In genomic region chr1:38344705-38345104, GRCh38 we compare ENCODE assay signal across 19 cellular contexts.
DNase-seq lines count a peak whose midpoint lies in the region; ATAC-seq and TF ChIP-seq lines count a peak whose summit lies in the region.
"Had no signal": no experiment of that assay in that cellular context is flagged by ENCODE, and none has a peak within 500 bp of the region (broad histone marks: within the 10 kb centered on the region; RNA-seq: fewer than 3 reads in every experiment).

No MANE protein-coding gene starts in this region.

- no peak overlapping the region for H3K9ac ChIP-seq in neural progenitor cell
- H3K9ac ChIP-seq: BLaER1 treated with 17β-estradiol and CSF1 and Interleukin-3, amounts not matched to agents 10 nM and 100 nM had no signal

- no peak overlapping the region for H3K27ac ChIP-seq in neural progenitor cell
- H3K27ac ChIP-seq: BLaER1 treated with 17β-estradiol and CSF1 and Interleukin-3, amounts not matched to agents 10 nM and 100 nM; HL-60; PC-9 had no signal

- peaks cover 17% of the 10 kb centered on the region for H3K9me3 Mint-ChIP-seq in activated T-helper 17 cell treated with anti-CD3 and anti-CD28 coated beads, Interleukin-2, amount 50 U/mL, for 72 hours
- H3K9me3 Mint-ChIP-seq in neural progenitor cell, result peaks cover 19% of the 10 kb centered on the region
- peaks cover 3% of the 10 kb centered on the region for H3K9me3 Mint-ChIP-seq in T-helper 2 cell treated with Interferon-gamma antibody and Interleukin-4, amounts not matched to agents 5 μg/mL and 100 μg/mL, for 36 hours

- H3K36me3 Mint-ChIP-seq in activated T-helper 17 cell treated with anti-CD3 and anti-CD28 coated beads, Interleukin-2, amount 50 U/mL, for 72 hours (ENCODE audit: low read depth), result no peaks in the 10 kb centered on the region
- no peaks in the 10 kb centered on the region for H3K36me3 Mint-ChIP-seq in neural progenitor cell
- no peaks in the 10 kb centered on the region for H3K36me3 Mint-ChIP-seq in T-helper 2 cell treated with Interferon-gamma antibody and Interleukin-4, amounts not matched to agents 5 μg/mL and 100 μg/mL, for 36 hours (ENCODE audit: low read depth)

- no peaks in the 10 kb centered on the region for H3K36me3 ChIP-seq in neural progenitor cell
- H3K36me3 ChIP-seq: BLaER1 treated with 17β-estradiol and CSF1 and Interleukin-3, amounts not matched to agents 10 nM and 100 nM had no signal

- peak; percentile 69 for ATAC-seq in activated T-helper 17 cell treated with anti-CD3 and anti-CD28 coated beads, Interleukin-2, amount 50 U/mL, for 72 hours (replicated peaks)
- ATAC-seq in GM18868 (IDR thresholded peaks at IDR 0.05; ENCODE audit: unreplicated experiment), result no peak
- no peak for ATAC-seq in GM18858 (IDR thresholded peaks at IDR 0.05; ENCODE audit: unreplicated experiment)

- no peaks in the 10 kb centered on the region for H3F3A ChIP-seq in neural progenitor cell (ENCODE audit: low read depth)

- no peak overlapping the region for H3K4me2 ChIP-seq in neural progenitor cell
- H3K4me2 ChIP-seq: PC-9 had no signal

- no peaks in the 10 kb centered on the region for H3K27me3 ChIP-seq in neural progenitor cell
- H3K27me3 ChIP-seq: BLaER1 treated with 17β-estradiol and CSF1 and Interleukin-3, amounts not matched to agents 10 nM and 100 nM had no signal

- H3K4me1 ChIP-seq in neural progenitor cell, result peaks cover 8% of the 10 kb centered on the region

- H4K20me1 ChIP-seq in neural progenitor cell (ENCODE audit: low read depth), result no peaks in the 10 kb centered on the region
- H4K20me1 ChIP-seq: BLaER1 treated with 17β-estradiol and CSF1 and Interleukin-3, amounts not matched to agents 10 nM and 100 nM had no signal

- H3K4me3 Mint-ChIP-seq in activated T-helper 17 cell treated with anti-CD3 and anti-CD28 coated beads, Interleukin-2, amount 50 U/mL, for 72 hours, result no peak overlapping the region
- H3K4me3 Mint-ChIP-seq in neural progenitor cell, result no peak overlapping the region
- no peak overlapping the region for H3K4me3 Mint-ChIP-seq in T-helper 2 cell treated with Interferon-gamma antibody and Interleukin-4, amounts not matched to agents 5 μg/mL and 100 μg/mL, for 36 hours
- H3K4me3 Mint-ChIP-seq: CD8-positive, alpha-beta memory T cell had no signal

- H2AFZ ChIP-seq in neural progenitor cell (replicated peaks), result peak overlapping the region; percentile 12
- H2AFZ ChIP-seq: PC-9 had no signal

- DNase-seq in activated T-cell treated with anti-CD3 and anti-CD28 coated beads for 48 hours (ENCODE audit: low read depth) (peak; percentile 2), activated T-cell treated with anti-CD3 and anti-CD28 coated beads for 4 hours (no peak), GM12865 (ENCODE audit: low read depth) (peak; percentile 82), neural progenitor cell (ENCODE audit: low spot score) (peak; percentile 12)
- no peak for DNase-seq in T-helper 2 cell treated with Interferon-gamma antibody and Interleukin-4, amounts not matched to agents 5 μg/mL and 100 μg/mL, for 36 hours (ENCODE audit: low spot score)
- DNase-seq: CD8-positive, alpha-beta memory T cell; DMS79; GOT3; MV-4-11; NCI-H1417 treated with DMSO at 0.1 percent for 48 hours; NCI-H1930; NCI-H446; NCI-H69; PC-9 had no signal

- no peak overlapping the region for H3K27ac Mint-ChIP-seq in activated T-helper 17 cell treated with anti-CD3 and anti-CD28 coated beads, Interleukin-2, amount 50 U/mL, for 72 hours
- H3K27ac Mint-ChIP-seq in neural progenitor cell, result no peak overlapping the region
- no peak overlapping the region for H3K27ac Mint-ChIP-seq in T-helper 2 cell treated with Interferon-gamma antibody and Interleukin-4, amounts not matched to agents 5 μg/mL and 100 μg/mL, for 36 hours
- H3K27ac Mint-ChIP-seq: CD8-positive, alpha-beta memory T cell had no signal

- TF ChIP-seq CTCF in GM12865 (IDR thresholded peaks at IDR 0.05; ENCODE audit: insufficient read depth, low read depth, low read length, missing control alignments) (no peak), neural progenitor cell (IDR thresholded peaks at IDR 0.05) (no peak)

- no peaks in the 10 kb centered on the region for H3K9me3 ChIP-seq in neural progenitor cell (ENCODE audit: low read depth)

- H3K4me1 Mint-ChIP-seq in activated T-helper 17 cell treated with anti-CD3 and anti-CD28 coated beads, Interleukin-2, amount 50 U/mL, for 72 hours, result no peaks in the 10 kb centered on the region
- H3K4me1 Mint-ChIP-seq in neural progenitor cell, result peaks cover 9% of the 10 kb centered on the region
- no peaks in the 10 kb centered on the region for H3K4me1 Mint-ChIP-seq in T-helper 2 cell treated with Interferon-gamma antibody and Interleukin-4, amounts not matched to agents 5 μg/mL and 100 μg/mL, for 36 hours (ENCODE audit: low read depth)
- H3K4me1 Mint-ChIP-seq: CD8-positive, alpha-beta memory T cell had no signal

- H3K4me3 ChIP-seq in GM12865 (ENCODE audit: low read depth, low read length) (no peak overlapping the region), neural progenitor cell (no peak overlapping the region)
- H3K4me3 ChIP-seq: BLaER1 treated with 17β-estradiol and CSF1 and Interleukin-3, amounts not matched to agents 10 nM and 100 nM; PC-9 had no signal

- H3K27me3 Mint-ChIP-seq in activated T-helper 17 cell treated with anti-CD3 and anti-CD28 coated beads, Interleukin-2, amount 50 U/mL, for 72 hours, result peaks cover 47% of the 10 kb centered on the region
- H3K27me3 Mint-ChIP-seq in neural progenitor cell (ENCODE audit: insufficient read depth, low read depth), result peaks cover 6% of the 10 kb centered on the region
- no peaks in the 10 kb centered on the region for H3K27me3 Mint-ChIP-seq in T-helper 2 cell treated with Interferon-gamma antibody and Interleukin-4, amounts not matched to agents 5 μg/mL and 100 μg/mL, for 36 hours (ENCODE audit: low read depth)

- no peaks in the 10 kb centered on the region for H3K79me2 ChIP-seq in neural progenitor cell (ENCODE audit: low read depth)

Comparison
In these comparisons a context has a peak if more than half of its experiments do, and no peak if none do; other contexts are left out.
1. DNase-seq: peak in activated T-cell treated with anti-CD3 and anti-CD28 coated beads for 48 hours (single experiment), GM12865 (single experiment) and neural progenitor cell (single experiment); none in activated T-cell treated with anti-CD3 and anti-CD28 coated beads for 4 hours (single experiment) and T-helper 2 cell treated with Interferon-gamma antibody and Interleukin-4, amounts not matched to agents 5 μg/mL and 100 μg/mL, for 36 hours (single experiment).